In the genomic region with DNA sequence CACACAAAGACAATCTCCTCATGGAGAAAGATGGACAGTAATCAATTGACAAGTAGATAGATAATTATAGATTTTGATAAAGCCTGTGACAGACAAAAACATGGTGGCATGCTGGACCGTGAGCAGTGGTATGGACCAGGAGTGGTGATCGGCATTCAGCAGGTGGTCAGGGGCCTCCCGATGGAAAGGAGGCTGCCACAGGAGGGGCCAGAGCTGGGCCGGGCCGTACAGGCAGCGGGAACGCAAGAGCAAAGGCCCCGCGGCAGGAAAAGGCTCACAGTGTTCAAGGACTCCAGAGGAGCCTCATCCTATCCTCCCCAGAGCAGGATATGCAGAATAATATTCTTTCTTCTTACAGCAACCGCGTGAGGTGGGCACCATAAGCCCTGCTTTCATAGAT, we compare ENCODE assay signal across 26 cellular contexts.
"Had no signal": no experiment of that assay in that cellular context is flagged by ENCODE, and none has a peak within 500 bp of the region (broad histone marks: within the 10 kb centered on the region; RNA-seq: fewer than 3 reads in every experiment).

No MANE protein-coding gene starts in this region.

- H3K36me3 Mint-ChIP-seq: naive thymus-derived CD8-positive, alpha-beta T cell; natural killer cell treated with Interleukin-12 subunit alpha and Interleukin-12 subunit beta and Interleukin-15 and Interleukin-18, amount 100 ng/mL, for 72 hours; stimulated activated memory B cell treated with anti-CD40 and anti-IgM and Interleukin-4, amounts not matched to agents 10 μg/mL and 1 μg/mL and 100 μg/mL, for 72 hours had no signal

- H3K4me3 Mint-ChIP-seq: naive thymus-derived CD8-positive, alpha-beta T cell; natural killer cell treated with Interleukin-12 subunit alpha and Interleukin-12 subunit beta and Interleukin-15 and Interleukin-18, amount 100 ng/mL, for 72 hours; nephron progenitor cell; neural crest cell; stimulated activated memory B cell treated with anti-CD40 and anti-IgM and Interleukin-4, amounts not matched to agents 10 μg/mL and 1 μg/mL and 100 μg/mL, for 72 hours; stimulated activated naive CD8-positive, alpha-beta T cell treated with anti-CD3 and anti-CD28 coated beads, Interleukin-15, amount 100 ng/mL, for 72 hours had no signal

- ATAC-seq: naive thymus-derived CD8-positive, alpha-beta T cell; stimulated activated memory B cell treated with anti-CD40 and anti-IgM and Interleukin-4, amounts not matched to agents 10 μg/mL and 1 μg/mL and 100 μg/mL, for 72 hours; stimulated activated naive CD8-positive, alpha-beta T cell treated with anti-CD3 and anti-CD28 coated beads, Interleukin-15, amount 100 ng/mL, for 72 hours; stimulated activated naive CD8-positive, alpha-beta T cell treated with anti-CD3 and anti-CD28 coated beads, Interleukin-15, Interleukin-2, amounts not matched to agents 100 U/mL and 50 U/mL, for 24 hours had no signal

- H3K4me3 ChIP-seq: pancreas, prostate gland, sigmoid colon, suprapubic skin, testis, tibial nerve, upper lobe of left lung, vagina had no signal

- H3K4me1 ChIP-seq: pancreas, prostate gland, suprapubic skin had no signal

- H3K27ac Mint-ChIP-seq: naive thymus-derived CD8-positive, alpha-beta T cell; natural killer cell treated with Interleukin-12 subunit alpha and Interleukin-12 subunit beta and Interleukin-15 and Interleukin-18, amount 100 ng/mL, for 72 hours; nephron progenitor cell; stimulated activated memory B cell treated with anti-CD40 and anti-IgM and Interleukin-4, amounts not matched to agents 10 μg/mL and 1 μg/mL and 100 μg/mL, for 72 hours; stimulated activated naive CD8-positive, alpha-beta T cell treated with anti-CD3 and anti-CD28 coated beads, Interleukin-15, amount 100 ng/mL, for 72 hours had no signal

- H3K9me3 Mint-ChIP-seq: natural killer cell treated with Interleukin-12 subunit alpha and Interleukin-12 subunit beta and Interleukin-15 and Interleukin-18, amount 100 ng/mL, for 72 hours; nephron progenitor cell; neural crest cell; stimulated activated memory B cell treated with anti-CD40 and anti-IgM and Interleukin-4, amounts not matched to agents 10 μg/mL and 1 μg/mL and 100 μg/mL, for 72 hours; stimulated activated naive CD8-positive, alpha-beta T cell treated with anti-CD3 and anti-CD28 coated beads, Interleukin-15, amount 100 ng/mL, for 72 hours had no signal

- H3K27me3 ChIP-seq: neutrophil, pancreas, sigmoid colon, suprapubic skin, testis, tibial nerve, upper lobe of left lung, vagina had no signal

- DNase-seq: naive thymus-derived CD8-positive, alpha-beta T cell; nephron progenitor cell; nucleus accumbens; pancreas; small intestine; stimulated activated CD4-positive, alpha-beta T cell treated with anti-CD3 and anti-CD28 coated beads, Interleukin-12 subunit alpha, Interleukin-12 subunit beta, amount 100 ng/mL, for 4 hours; stimulated activated CD4-positive, alpha-beta T cell treated with anti-CD3 and anti-CD28 coated beads, Interleukin-1b, Interleukin-23, amount 100 ng/mL, for 48 hours; stimulated activated CD4-positive, alpha-beta T cell treated with anti-CD3 and anti-CD28 coated beads, Interleukin-4, amount 100 ng/mL, for 1 hour; stimulated activated CD4-positive, alpha-beta T cell treated with anti-CD3 and anti-CD28 coated beads, Interleukin-4, amount 100 ng/mL, for 4 hours; stimulated activated CD8-positive, alpha-beta memory T cell treated with anti-CD3 and anti-CD28 coated beads, Interleukin-4, amount 100 ng/mL, for 48 hours; stimulated activated naive CD4-positive, alpha-beta T cell; stimulated activated naive CD8-positive, alpha-beta T cell treated with anti-CD3 and anti-CD28 coated beads, Interleukin-15, amount 100 ng/mL, for 72 hours; stimulated activated naive CD8-positive, alpha-beta T cell treated with anti-CD3 and anti-CD28 coated beads, Interleukin-15, Interleukin-2, amounts not matched to agents 100 U/mL and 50 U/mL, for 24 hours; substantia nigra; testis; trophoblast cell had no signal

- H3K36me3 ChIP-seq: neutrophil, pancreas, prostate gland, sigmoid colon, suprapubic skin, upper lobe of left lung, vagina had no signal

- H3K4me1 Mint-ChIP-seq: naive thymus-derived CD8-positive, alpha-beta T cell; neural crest cell; stimulated activated memory B cell treated with anti-CD40 and anti-IgM and Interleukin-4, amounts not matched to agents 10 μg/mL and 1 μg/mL and 100 μg/mL, for 72 hours; stimulated activated naive CD8-positive, alpha-beta T cell treated with anti-CD3 and anti-CD28 coated beads, Interleukin-15, amount 100 ng/mL, for 72 hours had no signal

- H3K9me3 ChIP-seq: neutrophil, pancreas, prostate gland, sigmoid colon, suprapubic skin, testis, tibial nerve, upper lobe of left lung, vagina had no signal

- H3K27ac ChIP-seq: neutrophil, pancreas, suprapubic skin, testis, upper lobe of left lung had no signal
